8 cellular contexts compared by ENCODE assay signal in the genomic region with DNA sequence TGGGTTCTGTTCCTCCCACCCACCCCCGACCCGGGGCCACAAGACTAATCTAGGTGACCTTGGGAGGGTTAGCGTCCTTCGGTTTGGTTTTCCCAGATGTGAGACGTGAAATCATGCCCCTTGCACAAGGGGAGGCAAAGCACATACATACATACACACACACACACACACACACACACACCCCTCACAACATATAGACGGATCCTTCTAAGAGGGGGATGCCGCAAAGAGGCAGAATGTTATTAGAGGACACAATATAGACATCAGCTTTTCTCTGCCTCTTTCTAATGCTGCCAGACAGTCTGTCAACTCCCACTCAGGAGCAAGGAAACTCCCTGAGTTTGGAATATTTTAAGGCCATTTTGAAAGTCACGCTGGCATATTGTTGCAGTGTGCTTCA. TPM values are rescaled to one million over a fixed set of nuclear protein-coding genes. Genes with fewer than 3 reads are reported as not detected.
DNase-seq lines count a peak whose midpoint lies in the region; ATAC-seq and TF ChIP-seq lines count a peak whose summit lies in the region.

No MANE protein-coding gene starts in this region.

- peaks cover 18% of the 10 kb centered on the region for H3K4me1 ChIP-seq in HAP-1

- TF ChIP-seq CTCF in fibroblast of villous mesenchyme (IDR thresholded peaks at IDR 0.05; ENCODE audit: insufficient read depth, low read depth, low read length) (no peak), retinal pigment epithelial cell (conservative IDR thresholded peaks at IDR 0.05; ENCODE audit: low read depth, low read length) (no peak)

- in situ Hi-C loops in HAP-1 (cut with MboI; ENCODE audit: low sequenced_read_pairs): no loop called here
- in situ Hi-C loops in SK-MEL-5 (cut with HindIII; ENCODE audit: low pct_unique_long_range_greater_than_20kb, low sequenced_read_pairs): no loop called here

- H3K9me3 ChIP-seq in HAP-1: no peaks in the 10 kb centered on the region; the same call in 1 of the 2 replicates

- DNase-seq in HAP-1 (ENCODE audit: low spot score in 2 of 2) (no peak), SK-MEL-5 (ENCODE audit: low read depth, low spot score) (peak; percentile 32), fibroblast of villous mesenchyme (ENCODE audit: low read depth) (no peak), retinal pigment epithelial cell (ENCODE audit: low read depth) (no peak), SIG-M5 (lab: John Stamatoyannopoulos, UW) (no peak), NCI-H526 (lab: John Stamatoyannopoulos, UW) (no peak)
- DNase-seq in activated CD4-positive, alpha-beta T cell treated with anti-CD3 and anti-CD28 coated beads for 48 hours: no peak

- H3K4me3 ChIP-seq in HAP-1 (peak overlapping the region; percentile 70), fibroblast of villous mesenchyme (ENCODE audit: low read depth, low read length) (peak overlapping the region; percentile 85), retinal pigment epithelial cell (ENCODE audit: low read length) (peak overlapping the region; percentile 82)

- H3K27me3 ChIP-seq in HAP-1 (ENCODE audit: low read depth): no peaks in the 10 kb centered on the region

- no peaks in the 10 kb centered on the region for H3K36me3 ChIP-seq in HAP-1 (replicated peaks)

- no peak for ATAC-seq in GM18520 (IDR thresholded peaks at IDR 0.05; ENCODE audit: unreplicated experiment)

RNA-seq across cellular contexts. Expression of gene RBMS1, which starts 0.6 kb away (rescaled TPM):
- total RNA-seq in SK-MEL-5 (2014; rRNA removed; shearing (Covaris generic)): 54.6 and 56.8 TPM in 2 replicates
- polyA plus RNA-seq in SK-MEL-5 (2015; cell fraction: cytosol; rRNA removed): 37.7 and 49.8 TPM in 2 replicates
- 74.9 and 78.6 TPM in 2 replicates for polyA plus RNA-seq in SK-MEL-5 (2015; cell fraction: nucleus; rRNA removed)
- total RNA-seq in fibroblast of villous mesenchyme: 72.8 and 121 TPM in 2 replicates
